ENCODE assay signal across 17 cellular contexts in genomic region chr10:97280783-97281182, GRCh38. TPM values are rescaled to one million over a fixed set of nuclear protein-coding genes. Genes with fewer than 3 reads are reported as not detected.
A peak's percentile ranks its signal among the peaks of the same experiment; 100 is the strongest.
DNase-seq lines count a peak whose midpoint lies in the region; ATAC-seq and TF ChIP-seq lines count a peak whose summit lies in the region.
"Had no signal": no experiment of that assay in that cellular context is flagged by ENCODE, and none has a peak within 500 bp of the region (broad histone marks: within the 10 kb centered on the region; RNA-seq: fewer than 3 reads in every experiment).

No MANE protein-coding gene starts in this region.

- no peaks in the 10 kb centered on the region for H3K9me3 Mint-ChIP-seq in activated CD4-positive, alpha-beta memory T cell treated with anti-CD3 and anti-CD28 coated beads for 36 hours
- H3K9me3 Mint-ChIP-seq in activated CD4-positive, alpha-beta memory T cell treated with anti-CD3 and anti-CD28 coated beads, Interleukin-2, amount 10 ng/mL, durations not matched to agents 7 days and 5 days = no peaks in the 10 kb centered on the region
- H3K9me3 Mint-ChIP-seq in WTC11 (no peaks in the 10 kb centered on the region), glutamatergic neuron (ENCODE audit: unreplicated experiment) (no peaks in the 10 kb centered on the region)

- intact Hi-C loops in activated CD4-positive, alpha-beta memory T cell treated with anti-CD3 and anti-CD28 coated beads for 36 hours (cut with micrococcal nuclease) = no loop called here

- DNase-seq in activated CD4-positive, alpha-beta memory T cell treated with anti-CD3 and anti-CD28 coated beads for 36 hours = peak; percentile 23
- no peak for DNase-seq in activated CD4-positive, alpha-beta memory T cell treated with anti-CD3 and anti-CD28 coated beads, Interleukin-2, amount 10 ng/mL, durations not matched to agents 7 days and 5 days
- DNase-seq in stimulated activated CD4-positive, alpha-beta T cell treated with anti-CD3 and anti-CD28 coated beads, Interleukin-12 subunit alpha, Interleukin-12 subunit beta, amount 100 ng/mL, for 4 hours = peak; percentile 7
- no peak for DNase-seq in stimulated activated CD4-positive, alpha-beta T cell treated with anti-CD3 and anti-CD28 coated beads, Interleukin-4, amount 100 ng/mL, for 1 hour
- DNase-seq in WTC11 (ENCODE audit: low spot score) (no peak), GM03348 (ENCODE audit: low spot score) (no peak), glutamatergic neuron (no peak)
- peak; percentile 15 for DNase-seq in stimulated activated CD4-positive, alpha-beta T cell treated with anti-CD3 and anti-CD28 coated beads, Interleukin-1b, Interleukin-23, amount 100 ng/mL, for 48 hours
- DNase-seq: AML-193, DMS 273 treated with DMSO at 0.1 percent for 48 hours, EL, GOT3, MV-4-11, NCI-H1436 treated with DMSO at 0.1 percent for 48 hours, NCI-H2081, NCI-H510A treated with DMSO at 0.1 percent for 48 hours, Peyer's patch had no signal

- H3K27me3 Mint-ChIP-seq in activated CD4-positive, alpha-beta memory T cell treated with anti-CD3 and anti-CD28 coated beads for 36 hours = no peaks in the 10 kb centered on the region
- H3K27me3 Mint-ChIP-seq in activated CD4-positive, alpha-beta memory T cell treated with anti-CD3 and anti-CD28 coated beads, Interleukin-2, amount 10 ng/mL, durations not matched to agents 7 days and 5 days = no peaks in the 10 kb centered on the region
- no peaks in the 10 kb centered on the region for H3K27me3 Mint-ChIP-seq in WTC11 (ENCODE audit: low read depth)
- H3K27me3 Mint-ChIP-seq in glutamatergic neuron (ENCODE audit: unreplicated experiment) = no peaks in the 10 kb centered on the region

- H3K4me3 Mint-ChIP-seq in activated CD4-positive, alpha-beta memory T cell treated with anti-CD3 and anti-CD28 coated beads for 36 hours = no peak overlapping the region
- no peak overlapping the region for H3K4me3 Mint-ChIP-seq in activated CD4-positive, alpha-beta memory T cell treated with anti-CD3 and anti-CD28 coated beads, Interleukin-2, amount 10 ng/mL, durations not matched to agents 7 days and 5 days
- H3K4me3 Mint-ChIP-seq in WTC11 (no peak overlapping the region), glutamatergic neuron (ENCODE audit: unreplicated experiment) (no peak overlapping the region)

- no peak overlapping the region for H3K27ac Mint-ChIP-seq in activated CD4-positive, alpha-beta memory T cell treated with anti-CD3 and anti-CD28 coated beads for 36 hours
- H3K27ac Mint-ChIP-seq in activated CD4-positive, alpha-beta memory T cell treated with anti-CD3 and anti-CD28 coated beads, Interleukin-2, amount 10 ng/mL, durations not matched to agents 7 days and 5 days = no peak overlapping the region
- H3K27ac Mint-ChIP-seq in WTC11 (0 out of 2 replicates have a peak overlapping the region, but pooled peaks have one; percentile 33), glutamatergic neuron (ENCODE audit: unreplicated experiment) (no peak overlapping the region)

- no peaks in the 10 kb centered on the region for H3K36me3 Mint-ChIP-seq in activated CD4-positive, alpha-beta memory T cell treated with anti-CD3 and anti-CD28 coated beads for 36 hours
- peaks cover 1% of the 10 kb centered on the region for H3K36me3 Mint-ChIP-seq in activated CD4-positive, alpha-beta memory T cell treated with anti-CD3 and anti-CD28 coated beads, Interleukin-2, amount 10 ng/mL, durations not matched to agents 7 days and 5 days (ENCODE audit: low read depth)
- H3K36me3 Mint-ChIP-seq in WTC11 = no peaks in the 10 kb centered on the region
- H3K36me3 Mint-ChIP-seq in glutamatergic neuron (ENCODE audit: unreplicated experiment) = no peaks in the 10 kb centered on the region

- H3K4me1 Mint-ChIP-seq in activated CD4-positive, alpha-beta memory T cell treated with anti-CD3 and anti-CD28 coated beads for 36 hours (ENCODE audit: low read depth) = peaks cover 26% of the 10 kb centered on the region
- peaks cover 14% of the 10 kb centered on the region for H3K4me1 Mint-ChIP-seq in activated CD4-positive, alpha-beta memory T cell treated with anti-CD3 and anti-CD28 coated beads, Interleukin-2, amount 10 ng/mL, durations not matched to agents 7 days and 5 days
- H3K4me1 Mint-ChIP-seq in WTC11 = 0 out of 2 replicates have a peak, but pooled peaks cover 4% of the 10 kb centered on the region
- peaks cover 12% of the 10 kb centered on the region for H3K4me1 Mint-ChIP-seq in glutamatergic neuron (ENCODE audit: low read depth, unreplicated experiment)

- CTCF ChIA-PET in activated CD4-positive, alpha-beta memory T cell treated with anti-CD3 and anti-CD28 coated beads for 36 hours (lab: Charles Lee) = no interaction called here
- CTCF ChIA-PET in activated CD4-positive, alpha-beta memory T cell treated with anti-CD3 and anti-CD28 coated beads, Interleukin-2, amount 10 ng/mL, durations not matched to agents 7 days and 5 days (lab: Charles Lee) = no interaction called here
- CTCF ChIA-PET in WTC11 (lab: Charles Lee) = no interaction called here

- POLR2A ChIA-PET in activated CD4-positive, alpha-beta memory T cell treated with anti-CD3 and anti-CD28 coated beads for 36 hours (lab: Charles Lee) = no interaction called here
- POLR2A ChIA-PET in activated CD4-positive, alpha-beta memory T cell treated with anti-CD3 and anti-CD28 coated beads, Interleukin-2, amount 10 ng/mL, durations not matched to agents 7 days and 5 days (lab: Charles Lee) = interaction anchor here (2.3 kb wide), 1 partner anchor 11 kb away, joined by 8 read pairs; the partner anchor contains the start of gene ARHGAP19
- POLR2A ChIA-PET in WTC11 (lab: Charles Lee) = no interaction called here

- TF ChIP-seq CTCF in WTC11 (IDR thresholded peaks at IDR 0.05) (no peak), glutamatergic neuron (IDR thresholded peaks at IDR 0.05; ENCODE audit: partially characterized antibody, unreplicated experiment) (no peak)

- ATAC-seq in WTC11 = no peak

TF ChIP-seq in WTC11, 78 proteins besides CTCF, POLR2A, EP300 and RAD21:
- no peak for TF ChIP-seq TEAD1 (CRISPR knock-in tag; IDR thresholded peaks at IDR 0.05)
- TF ChIP-seq USF2 (CRISPR knock-in tag; IDR thresholded peaks at IDR 0.05) = no peak
- no peak for TF ChIP-seq TCF7 (CRISPR knock-in tag; IDR thresholded peaks at IDR 0.05; ENCODE audit: low read depth)
- TF ChIP-seq ZMAT4 (CRISPR knock-in tag; IDR thresholded peaks at IDR 0.05) = no peak
- TF ChIP-seq IRF2 (CRISPR knock-in tag; IDR thresholded peaks at IDR 0.05; ENCODE audit: borderline replicate concordance, low read depth) = no peak
- TF ChIP-seq JUN (CRISPR knock-in tag; IDR thresholded peaks at IDR 0.05) = no peak
- no peak for TF ChIP-seq CBFB (CRISPR knock-in tag; IDR thresholded peaks at IDR 0.05; ENCODE audit: low read depth)
- TF ChIP-seq NFATC4 (CRISPR knock-in tag; IDR thresholded peaks at IDR 0.05) = no peak
- no peak for TF ChIP-seq ATF3 (CRISPR knock-in tag; conservative IDR thresholded peaks at IDR 0.05)
- TF ChIP-seq ETV6 (CRISPR knock-in tag; IDR thresholded peaks at IDR 0.05) = no peak
- TF ChIP-seq RELA (CRISPR knock-in tag; IDR thresholded peaks at IDR 0.05; ENCODE audit: borderline replicate concordance) = no peak

RNA-seq across cellular contexts. Expression of gene ARHGAP19, which starts 11.7 kb away (rescaled TPM):
- 10 to 100 TPM; 53.2 to 54.2 TPM for total RNA-seq in activated CD4-positive, alpha-beta memory T cell treated with anti-CD3 and anti-CD28 coated beads for 36 hours
- 10 to 100 TPM; 47.0 to 54.4 TPM for total RNA-seq in activated CD4-positive, alpha-beta memory T cell treated with anti-CD3 and anti-CD28 coated beads, Interleukin-2, amount 10 ng/mL, durations not matched to agents 7 days and 5 days
- total RNA-seq in WTC11 (2021) (35.5 to 42.2 TPM (median 38.0 TPM) in 3 replicates), glutamatergic neuron (ENCODE audit: unreplicated experiment) (9.8 TPM)

RNA-seq across cellular contexts. Expression of gene FRAT1, which starts 38.3 kb away (rescaled TPM):
- 1 to 10 TPM; 2.1 TPM for total RNA-seq in activated CD4-positive, alpha-beta memory T cell treated with anti-CD3 and anti-CD28 coated beads for 36 hours
- 1 to 10 TPM; 6.9 to 7.6 TPM for total RNA-seq in activated CD4-positive, alpha-beta memory T cell treated with anti-CD3 and anti-CD28 coated beads, Interleukin-2, amount 10 ng/mL, durations not matched to agents 7 days and 5 days
- 7.0 to 8.2 TPM (median 7.6 TPM) in 3 replicates for total RNA-seq in WTC11 (2021)
- total RNA-seq in glutamatergic neuron (ENCODE audit: unreplicated experiment) = 10.0 TPM

RNA-seq across cellular contexts. Expression of gene FRAT2, which starts 53.7 kb away (rescaled TPM):
- 1 to 10 TPM; 5.1 to 5.3 TPM for total RNA-seq in activated CD4-positive, alpha-beta memory T cell treated with anti-CD3 and anti-CD28 coated beads for 36 hours
- total RNA-seq in activated CD4-positive, alpha-beta memory T cell treated with anti-CD3 and anti-CD28 coated beads, Interleukin-2, amount 10 ng/mL, durations not matched to agents 7 days and 5 days = 10 to 100 TPM; 11.1 to 11.5 TPM
- total RNA-seq in WTC11 (2021) (48.2 to 53.5 TPM (median 50.8 TPM) in 3 replicates), glutamatergic neuron (ENCODE audit: unreplicated experiment) (15.9 TPM)

Comparison
In these comparisons a context has a peak if more than half of its experiments do, and no peak if none do; other contexts are left out.
1. DNase-seq: peak in activated CD4-positive, alpha-beta memory T cell treated with anti-CD3 and anti-CD28 coated beads for 36 hours (single experiment), stimulated activated CD4-positive, alpha-beta T cell treated with anti-CD3 and anti-CD28 coated beads, Interleukin-12 subunit alpha, Interleukin-12 subunit beta, amount 100 ng/mL, for 4 hours (single experiment) and stimulated activated CD4-positive, alpha-beta T cell treated with anti-CD3 and anti-CD28 coated beads, Interleukin-1b, Interleukin-23, amount 100 ng/mL, for 48 hours (single experiment); none in activated CD4-positive, alpha-beta memory T cell treated with anti-CD3 and anti-CD28 coated beads, Interleukin-2, amount 10 ng/mL, durations not matched to agents 7 days and 5 days (single experiment), stimulated activated CD4-positive, alpha-beta T cell treated with anti-CD3 and anti-CD28 coated beads, Interleukin-4, amount 100 ng/mL, for 1 hour (single experiment), WTC11 (single experiment), GM03348 (single experiment) and glutamatergic neuron (single experiment).